Comparison of ENCODE assay signal across 8 cellular contexts in the genomic region with DNA sequence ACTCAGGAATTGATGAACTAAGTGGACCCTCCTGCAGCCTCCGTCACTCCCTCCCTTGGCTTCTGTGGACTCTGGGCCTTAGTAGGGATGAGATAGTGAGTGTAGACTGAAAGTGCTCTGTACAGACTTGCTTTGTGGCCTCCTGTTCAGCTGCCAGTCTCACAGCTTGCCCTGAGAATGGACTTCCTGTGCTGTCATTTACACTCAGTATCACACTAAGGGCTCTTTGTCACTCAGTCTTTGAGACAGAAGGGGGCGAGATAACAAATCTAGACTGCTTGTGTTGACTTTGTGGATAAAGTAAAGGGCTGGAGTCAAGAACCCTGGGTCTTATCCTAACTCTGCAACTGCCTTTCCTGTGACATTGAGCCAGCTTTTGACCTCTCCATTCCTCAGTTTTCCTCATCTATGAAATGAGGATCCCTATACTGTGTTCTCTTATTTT. TPM values are rescaled to one million over a fixed set of nuclear protein-coding genes. Genes with fewer than 3 reads are reported as not detected.
A peak's percentile ranks its signal among the peaks of the same experiment; 100 is the strongest.
DNase-seq lines count a peak whose midpoint lies in the region; ATAC-seq and TF ChIP-seq lines count a peak whose summit lies in the region.

No MANE protein-coding gene starts in this region.

- no peaks in the 10 kb centered on the region for H3K9me3 Mint-ChIP-seq in immature natural killer cell
- no peaks in the 10 kb centered on the region for H3K9me3 Mint-ChIP-seq in activated naive CD4-positive, alpha-beta T cell treated with anti-CD3 and anti-CD28 coated beads for 36 hours

- H3K36me3 Mint-ChIP-seq in immature natural killer cell, result no peaks in the 10 kb centered on the region
- no peaks in the 10 kb centered on the region for H3K36me3 Mint-ChIP-seq in activated naive CD4-positive, alpha-beta T cell treated with anti-CD3 and anti-CD28 coated beads for 36 hours (ENCODE audit: low read depth)

- no peak for TF ChIP-seq POLR2A in vagina (IDR thresholded peaks at IDR 0.05)

- H3K27me3 Mint-ChIP-seq in immature natural killer cell (ENCODE audit: low read depth in 3 of 3), result peaks cover 0 to 3% (median 0%) of the 10 kb centered on the region in 3 donors
- H3K27me3 Mint-ChIP-seq in activated naive CD4-positive, alpha-beta T cell treated with anti-CD3 and anti-CD28 coated beads for 36 hours (ENCODE audit: low read depth), result peaks cover 2% of the 10 kb centered on the region

- H3K27ac Mint-ChIP-seq in immature natural killer cell, result peak overlapping the region in 3 of 6 donors; percentile 1 to 72 (median 25)
- no peak overlapping the region for H3K27ac Mint-ChIP-seq in activated naive CD4-positive, alpha-beta T cell treated with anti-CD3 and anti-CD28 coated beads for 36 hours

- CTCF ChIA-PET in activated naive CD4-positive, alpha-beta T cell treated with anti-CD3 and anti-CD28 coated beads for 36 hours (lab: Charles Lee), result interaction anchor here (1.0 to 1.9 kb wide), 2 partner anchors 12 to 19 kb away, joined by 3 to 7 read pairs; no protein-coding TSS in a partner anchor

- DNase-seq in NCI-H526 (lab: John Stamatoyannopoulos, UW) (peak; percentile 16 to 30), NCI-H526 treated with DMSO at 0.1 percent for 48 hours (lab: John Stamatoyannopoulos, UW) (no peak), RPMI7951 (ENCODE audit: low read depth) (peak; percentile 51), immature natural killer cell (peak; percentile 41 to 44 (median 42)), vagina (ENCODE audit: extremely low spot score in 2 of 2) (no peak)
- no peak for DNase-seq in activated naive CD4-positive, alpha-beta T cell treated with anti-CD3 and anti-CD28 coated beads for 36 hours
- DNase-seq in stimulated activated naive CD4-positive, alpha-beta T cell (lab: John Stamatoyannopoulos, UW), result no peak

- no peaks in the 10 kb centered on the region for H3K36me3 ChIP-seq in vagina

- H3K9me3 ChIP-seq in vagina, result no peaks in the 10 kb centered on the region

- H3K4me1 ChIP-seq in vagina, result peaks cover 7% of the 10 kb centered on the region

- peaks cover 13 to 29% of the 10 kb centered on the region in 2 donors for H3K4me1 Mint-ChIP-seq in immature natural killer cell
- H3K4me1 Mint-ChIP-seq in activated naive CD4-positive, alpha-beta T cell treated with anti-CD3 and anti-CD28 coated beads for 36 hours (ENCODE audit: low read depth), result no peaks in the 10 kb centered on the region

- peak; percentile 58 for ATAC-seq in HG02973 (IDR thresholded peaks at IDR 0.05; ENCODE audit: unreplicated experiment)

- no peak overlapping the region for H3K4me3 ChIP-seq in vagina

- TF ChIP-seq CTCF in vagina (IDR thresholded peaks at IDR 0.05), result no peak

- intact Hi-C loops in activated naive CD4-positive, alpha-beta T cell treated with anti-CD3 and anti-CD28 coated beads for 36 hours (cut with micrococcal nuclease), result loop anchor here (5.0 kb wide), 4 partner anchors 390 to 940 kb away; no protein-coding TSS in a partner anchor
- intact Hi-C loops in vagina (cut with DNase I), result no loop called here

- peak overlapping the region in 3 of 5 donors; percentile 20 to 42 (median 33) for H3K4me3 Mint-ChIP-seq in immature natural killer cell
- H3K4me3 Mint-ChIP-seq in activated naive CD4-positive, alpha-beta T cell treated with anti-CD3 and anti-CD28 coated beads for 36 hours, result no peak overlapping the region

- no peak overlapping the region for H3K27ac ChIP-seq in vagina

- no peaks in the 10 kb centered on the region for H3K27me3 ChIP-seq in vagina

RNA-seq across cellular contexts. Expression of a gene that starts 21.0 kb away (rescaled TPM):
- total RNA-seq in RPMI7951 (2014; rRNA removed; shearing (Covaris generic)), result 31.8 and 42.2 TPM in 2 replicates
- polyA plus RNA-seq in immature natural killer cell, result 1 to 10 TPM; 4.1 to 7.2 (median 4.9) TPM
- total RNA-seq in activated naive CD4-positive, alpha-beta T cell treated with anti-CD3 and anti-CD28 coated beads for 36 hours, result under 1 TPM; 0.26 to 0.44 TPM
- total RNA-seq in vagina, result 43.2 TPM

Comparison
In these comparisons a context has a peak if more than half of its experiments do, and no peak if none do; other contexts are left out.
1. DNase-seq: peak in NCI-H526 (2 of 2), RPMI7951 (single experiment) and immature natural killer cell (3 of 3); none in NCI-H526 treated with DMSO at 0.1 percent for 48 hours (single experiment), activated naive CD4-positive, alpha-beta T cell treated with anti-CD3 and anti-CD28 coated beads for 36 hours (single experiment), vagina (0 of 2) and stimulated activated naive CD4-positive, alpha-beta T cell (0 of 6).
2. RNA of a gene that starts 21.0 kb away (total RNA-seq): 43.2 TPM in vagina (single experiment) and 31.8 to 42.2 TPM in RPMI7951; 0.26 to 0.44 TPM in activated naive CD4-positive, alpha-beta T cell treated with anti-CD3 and anti-CD28 coated beads for 36 hours; every median in the first group is over 10 times any median in the second.